ENCODE assay signal across 24 cellular contexts in genomic region chr14:43408472-43408871, GRCh38.
DNase-seq lines count a peak whose midpoint lies in the region; ATAC-seq and TF ChIP-seq lines count a peak whose summit lies in the region.
"Had no signal": no experiment of that assay in that cellular context is flagged by ENCODE, and none has a peak within 500 bp of the region (broad histone marks: within the 10 kb centered on the region; RNA-seq: fewer than 3 reads in every experiment).

No MANE protein-coding gene starts in this region.

- H3K36me3 ChIP-seq in PC-3 (ENCODE audit: low read depth, low read length) (no peaks in the 10 kb centered on the region), heart right ventricle (no peaks in the 10 kb centered on the region)
- H3K36me3 ChIP-seq: BE2C, BLaER1 had no signal

- TF ChIP-seq CTCF in PC-3 (conservative IDR thresholded peaks at IDR 0.05; ENCODE audit: low read depth, low read length) = no peak
- TF ChIP-seq CTCF in RWPE1 (conservative IDR thresholded peaks at IDR 0.05; ENCODE audit: low read depth) = no peak
- no peak for TF ChIP-seq CTCF in epithelial cell of esophagus (IDR thresholded peaks at IDR 0.05; ENCODE audit: insufficient read depth, low read depth, low read length, missing control alignments)
- no peak for TF ChIP-seq CTCF in heart right ventricle (IDR thresholded peaks at IDR 0.05)

- H3K4me2 ChIP-seq in PC-3 (ENCODE audit: low read length) = peak overlapping the region; percentile 42
- H3K4me2 ChIP-seq: A549, BLaER1 had no signal

- no TSS peak for BruUV-seq in PC-3 (replicated peaks; lab: Mats Ljungman, UMichigan)

- no peaks in the 10 kb centered on the region for H3F3A ChIP-seq in PC-3 (ENCODE audit: low read length, unreplicated experiment)

- no peak overlapping the region for H2AFZ ChIP-seq in PC-3 (ENCODE audit: low read length)

- ATAC-seq in PC-3 = peak; percentile 66
- no peak for ATAC-seq in heart right ventricle
- ATAC-seq: A549, GM12878 had no signal

- H4K20me1 ChIP-seq in PC-3 (ENCODE audit: low read length) = no peaks in the 10 kb centered on the region
- H4K20me1 ChIP-seq: BLaER1 had no signal

- H3K27me3 ChIP-seq in PC-3 (ENCODE audit: low read length) (no peaks in the 10 kb centered on the region), heart right ventricle (no peaks in the 10 kb centered on the region)
- H3K27me3 ChIP-seq: BE2C, BLaER1 had no signal

- no peaks in the 10 kb centered on the region for H3K9me2 ChIP-seq in PC-3 (replicated peaks; ENCODE audit: low read length)

- H3K9ac ChIP-seq in PC-3 (ENCODE audit: low read length) = no peak overlapping the region
- H3K9ac ChIP-seq: BLaER1 had no signal

- H3K27ac ChIP-seq in PC-3 (ENCODE audit: low read length) = no peak overlapping the region
- H3K27ac ChIP-seq in RWPE1 = no peak overlapping the region
- no peak overlapping the region for H3K27ac ChIP-seq in heart right ventricle
- H3K27ac ChIP-seq: 22Rv1, A549, BLaER1 had no signal

- H3K4me3 ChIP-seq in PC-3 (ENCODE audit: low read length) (no peak overlapping the region), epithelial cell of esophagus (ENCODE audit: low read length) (no peak overlapping the region), heart right ventricle (no peak overlapping the region)
- H3K4me3 ChIP-seq: A549, BLaER1, GM12878 had no signal

- intact Hi-C loops in PC-3 (cut with micrococcal nuclease) = no loop called here
- intact Hi-C loops in heart right ventricle (cut with DNase I) = no loop called here

- DNase-seq in ELR (ENCODE audit: low read depth) (peak; percentile 7), PC-3 (peak; percentile 80), RWPE1 (ENCODE audit: low spot score) (peak; percentile 2), epithelial cell of esophagus (ENCODE audit: low read depth) (peak; percentile 16), AG20443 (ENCODE audit: low spot score) (no peak), NCI-H2196 (lab: John Stamatoyannopoulos, UW; ENCODE audit: unreplicated experiment) (no peak), heart right ventricle (no peak)
- DNase-seq: BE2C; C1 segment of cervical spinal cord; CD4-positive, alpha-beta memory T cell; CD4-positive, CD25-positive, alpha-beta regulatory T cell; CD8-positive, alpha-beta memory T cell; COR-L47; DMS 273 treated with DMSO at 0.1 percent for 48 hours; DMS153; DMS53; DMS79; DND-41; EL; GDM1 had no signal

- H3K9me3 ChIP-seq in PC-3 (ENCODE audit: low read length) = no peaks in the 10 kb centered on the region
- H3K9me3 ChIP-seq in heart right ventricle = peaks cover 0 to 9% (median 0%) of the 10 kb centered on the region in 11 donors
- H3K9me3 ChIP-seq: A549, BE2C, BLaER1 had no signal

- H3K4me1 ChIP-seq in PC-3 (ENCODE audit: insufficient read depth, low read length) (peaks cover 21% of the 10 kb centered on the region), heart right ventricle (no peaks in the 10 kb centered on the region)
- H3K4me1 ChIP-seq: A549, BE2C, BLaER1 had no signal

- CTCF ChIA-PET in PC-3 (lab: Charles Lee) (no interaction called here), RWPE1 (lab: Yijun Ruan, JAX) (no interaction called here)

- POLR2A ChIA-PET in PC-3 (lab: Charles Lee; ENCODE audit: unreplicated experiment) (no interaction called here), RWPE1 (lab: Yijun Ruan, JAX; ENCODE audit: low non-redundant PET) (no interaction called here)

- H3K79me2 ChIP-seq in PC-3 (ENCODE audit: low read length) = no peaks in the 10 kb centered on the region

Comparison
In these comparisons a context has a peak if more than half of its experiments do, and no peak if none do; other contexts are left out.
1. DNase-seq: peak in ELR (single experiment), PC-3 (single experiment), RWPE1 (single experiment) and epithelial cell of esophagus (single experiment); none in AG20443 (single experiment), NCI-H2196 (single experiment) and heart right ventricle (0 of 2).